ENCODE assay signal across 1 cellular context in genomic region chr22:43351966-43352345, GRCh38.
TF ChIP-seq lines count a peak whose summit lies in the region.

No MANE protein-coding gene starts in this region.

TF ChIP-seq in HEK293, 187 proteins besides CTCF, POLR2A, EP300 and RAD21 (continued from another document):
- no peak for TF ChIP-seq ZNF18 (tag by site-specific recombination; IDR thresholded peaks at IDR 0.05)
- TF ChIP-seq ZNF626 (tag by site-specific recombination; IDR thresholded peaks at IDR 0.05): no peak
